2 cellular contexts compared by ENCODE assay signal in genomic region chr6:111983197-111983596, GRCh38.
TF ChIP-seq lines count a peak whose summit lies in the region.

No MANE protein-coding gene starts in this region.

TF ChIP-seq in HCT116, 20 proteins besides CTCF, POLR2A, EP300 and RAD21:
- TF ChIP-seq EZH2 (IDR thresholded peaks at IDR 0.05) (no peak), ZFX (IDR thresholded peaks at IDR 0.05) (no peak), EZH2phosphoT487 (IDR thresholded peaks at IDR 0.05; ENCODE audit: borderline replicate concordance) (no peak), TCF7L2 (IDR thresholded peaks at IDR 0.05; ENCODE audit: borderline replicate concordance, extremely low read depth, insufficient read depth, insufficient read length) (no peak), REST (IDR thresholded peaks at IDR 0.05; ENCODE audit: low read depth) (no peak), POLR2AphosphoS5 (IDR thresholded peaks at IDR 0.05; ENCODE audit: low read depth, low read length) (no peak)

TF ChIP-seq in H1, 55 proteins besides CTCF, POLR2A, EP300 and RAD21:
- TF ChIP-seq, protein P1, sequence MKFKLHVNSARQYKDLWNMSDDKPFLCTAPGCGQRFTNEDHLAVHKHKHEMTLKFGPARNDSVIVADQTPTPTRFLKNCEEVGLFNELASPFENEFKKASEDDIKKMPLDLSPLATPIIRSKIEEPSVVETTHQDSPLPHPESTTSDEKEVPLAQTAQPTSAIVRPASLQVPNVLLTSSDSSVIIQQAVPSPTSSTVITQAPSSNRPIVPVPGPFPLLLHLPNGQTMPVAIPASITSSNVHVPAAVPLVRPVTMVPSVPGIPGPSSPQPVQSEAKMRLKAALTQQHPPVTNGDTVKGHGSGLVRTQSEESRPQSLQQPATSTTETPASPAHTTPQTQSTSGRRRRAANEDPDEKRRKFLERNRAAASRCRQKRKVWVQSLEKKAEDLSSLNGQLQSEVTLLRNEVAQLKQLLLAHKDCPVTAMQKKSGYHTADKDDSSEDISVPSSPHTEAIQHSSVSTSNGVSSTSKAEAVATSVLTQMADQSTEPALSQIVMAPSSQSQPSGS (IDR thresholded peaks at IDR 0.05; ENCODE audit: low read length) = no peak
- TF ChIP-seq TBP (IDR thresholded peaks at IDR 0.05; ENCODE audit: low read depth, low read length) (no peak), SP4 (IDR thresholded peaks at IDR 0.05; ENCODE audit: low read length) (no peak), EZH2 (IDR thresholded peaks at IDR 0.05; ENCODE audit: low read depth, low read length, severe bottlenecking) (no peak), CTBP2 (IDR thresholded peaks at IDR 0.05; ENCODE audit: borderline replicate concordance, insufficient read depth, insufficient read length, low read length) (no peak), CREB1 (IDR thresholded peaks at IDR 0.05) (no peak), SIRT6 (IDR thresholded peaks at IDR 0.05; ENCODE audit: low read length) (no peak), BACH1 (IDR thresholded peaks at IDR 0.05; ENCODE audit: low read length) (no peak)
